15 cellular contexts compared by ENCODE assay signal in genomic region chr22:19850482-19851109, GRCh38. TPM values are rescaled to one million over a fixed set of nuclear protein-coding genes. Genes with fewer than 3 reads are reported as not detected.
A peak's percentile ranks its signal among the peaks of the same experiment; 100 is the strongest.
DNase-seq lines count a peak whose midpoint lies in the region; ATAC-seq and TF ChIP-seq lines count a peak whose summit lies in the region.
"Had no signal": no experiment of that assay in that cellular context is flagged by ENCODE, and none has a peak within 500 bp of the region (broad histone marks: within the 10 kb centered on the region; RNA-seq: fewer than 3 reads in every experiment).

No MANE protein-coding gene starts in this region.

- POLR2A ChIA-PET in RWPE1 (lab: Yijun Ruan, JAX; ENCODE audit: low non-redundant PET) = no interaction called here

- H3K27ac Mint-ChIP-seq in activated naive CD4-positive, alpha-beta T cell treated with anti-CD3 and anti-CD28 coated beads for 36 hours = peak overlapping the region; percentile 61
- no peak overlapping the region for H3K27ac Mint-ChIP-seq in activated naive CD4-positive, alpha-beta T cell treated with anti-CD3 and anti-CD28 coated beads, Interleukin-2, amount 10 ng/mL, durations not matched to agents 7 days and 5 days
- H3K27ac Mint-ChIP-seq in type B pancreatic cell = peak overlapping the region; percentile 99
- H3K27ac Mint-ChIP-seq: T-helper 17 cell had no signal

- DNase-seq in activated naive CD4-positive, alpha-beta T cell treated with anti-CD3 and anti-CD28 coated beads for 36 hours = no peak
- no peak for DNase-seq in activated naive CD4-positive, alpha-beta T cell treated with anti-CD3 and anti-CD28 coated beads, Interleukin-2, amount 10 ng/mL, durations not matched to agents 7 days and 5 days
- DNase-seq in RWPE1 (ENCODE audit: low spot score) (no peak), left lung (no peak), type B pancreatic cell (ENCODE audit: extremely low spot score, unreplicated experiment) (no peak), SHP77 (lab: John Stamatoyannopoulos, UW) (no peak)
- DNase-seq in activated naive CD4-positive, alpha-beta T cell treated with anti-CD3 and anti-CD28 coated beads, Interleukin-2, amount 50 U/mL, for 16 hours = no peak
- DNase-seq: activated CD4-positive, alpha-beta T cell treated with anti-CD3 and anti-CD28 coated beads, Interleukin-2, amount 50 U/mL, for 1 hour; activated gamma-delta T cell treated with Interleukin-2 at 50 U/mL for 16 hours; kidney glomerular epithelial cell; NCI-H2081; NCI-H774; T-helper 17 cell had no signal

- no peaks in the 10 kb centered on the region for H3K9me3 Mint-ChIP-seq in activated naive CD4-positive, alpha-beta T cell treated with anti-CD3 and anti-CD28 coated beads for 36 hours
- peaks cover 5% of the 10 kb centered on the region for H3K9me3 Mint-ChIP-seq in activated naive CD4-positive, alpha-beta T cell treated with anti-CD3 and anti-CD28 coated beads, Interleukin-2, amount 10 ng/mL, durations not matched to agents 7 days and 5 days
- H3K9me3 Mint-ChIP-seq in type B pancreatic cell = no peaks in the 10 kb centered on the region

- no peaks in the 10 kb centered on the region for H3K27me3 Mint-ChIP-seq in activated naive CD4-positive, alpha-beta T cell treated with anti-CD3 and anti-CD28 coated beads for 36 hours (ENCODE audit: low read depth)
- H3K27me3 Mint-ChIP-seq in activated naive CD4-positive, alpha-beta T cell treated with anti-CD3 and anti-CD28 coated beads, Interleukin-2, amount 10 ng/mL, durations not matched to agents 7 days and 5 days = no peaks in the 10 kb centered on the region
- no peaks in the 10 kb centered on the region for H3K27me3 Mint-ChIP-seq in type B pancreatic cell
- H3K27me3 Mint-ChIP-seq: T-helper 17 cell had no signal

- CTCF ChIA-PET in activated naive CD4-positive, alpha-beta T cell treated with anti-CD3 and anti-CD28 coated beads for 36 hours (lab: Charles Lee) = interaction anchor here (1.0 kb wide), 1 partner anchor 120 kb away, joined by 3 read pairs; no protein-coding TSS in a partner anchor
- CTCF ChIA-PET in activated naive CD4-positive, alpha-beta T cell treated with anti-CD3 and anti-CD28 coated beads, Interleukin-2, amount 10 ng/mL, durations not matched to agents 7 days and 5 days (lab: Charles Lee) = interaction anchor here (2.3 kb wide), 1 partner anchor 120 kb away, joined by 7 read pairs; no protein-coding TSS in a partner anchor
- CTCF ChIA-PET in RWPE1 (lab: Yijun Ruan, JAX) = interaction anchor here (0.6 to 0.9 kb wide), 2 partner anchors 104 to 120 kb away, joined by 3 to 5 read pairs; no protein-coding TSS in a partner anchor

- ATAC-seq in left lung (no peak), GM19467 (IDR thresholded peaks at IDR 0.05; ENCODE audit: unreplicated experiment) (no peak)
- ATAC-seq: Right ventricle myocardium inferior, T-helper 17 cell had no signal

- H3K27me3 ChIP-seq in left lung = no peaks in the 10 kb centered on the region

- TF ChIP-seq CTCF in RWPE1 (conservative IDR thresholded peaks at IDR 0.05; ENCODE audit: low read depth) = no peak
- TF ChIP-seq CTCF in left lung (IDR thresholded peaks at IDR 0.05) = no peak
- no peak for TF ChIP-seq CTCF in type B pancreatic cell (conservative IDR thresholded peaks at IDR 0.05)

- H3K4me3 ChIP-seq in left lung = no peak overlapping the region

- H3K4me1 Mint-ChIP-seq in activated naive CD4-positive, alpha-beta T cell treated with anti-CD3 and anti-CD28 coated beads for 36 hours (ENCODE audit: low read depth) = peaks cover 37% of the 10 kb centered on the region
- peaks cover 27% of the 10 kb centered on the region for H3K4me1 Mint-ChIP-seq in activated naive CD4-positive, alpha-beta T cell treated with anti-CD3 and anti-CD28 coated beads, Interleukin-2, amount 10 ng/mL, durations not matched to agents 7 days and 5 days
- H3K4me1 Mint-ChIP-seq in type B pancreatic cell (ENCODE audit: unreplicated experiment) = peaks cover 41% of the 10 kb centered on the region

- peaks cover 0 to 28% of the 10 kb centered on the region in 2 donors for H3K36me3 ChIP-seq in left lung

- H3K36me3 Mint-ChIP-seq in activated naive CD4-positive, alpha-beta T cell treated with anti-CD3 and anti-CD28 coated beads for 36 hours (ENCODE audit: low read depth) = peaks cover 13% of the 10 kb centered on the region
- H3K36me3 Mint-ChIP-seq in activated naive CD4-positive, alpha-beta T cell treated with anti-CD3 and anti-CD28 coated beads, Interleukin-2, amount 10 ng/mL, durations not matched to agents 7 days and 5 days = peaks cover 41% of the 10 kb centered on the region
- H3K36me3 Mint-ChIP-seq in type B pancreatic cell = peaks cover 16% of the 10 kb centered on the region

- H3K27ac ChIP-seq in RWPE1 = peak overlapping the region; percentile 93
- peak overlapping the region; percentile 35 to 48 for H3K27ac ChIP-seq in left lung

- intact Hi-C loops in activated naive CD4-positive, alpha-beta T cell treated with anti-CD3 and anti-CD28 coated beads for 36 hours (cut with micrococcal nuclease) = loop anchor here (10.0 kb wide), 1 partner anchor 264 kb away; the partner anchor contains the start of genes RANBP1 and TRMT2A
- intact Hi-C loops in left lung (cut with DNase I) = no loop called here

- no peak overlapping the region for H3K4me3 Mint-ChIP-seq in activated naive CD4-positive, alpha-beta T cell treated with anti-CD3 and anti-CD28 coated beads for 36 hours
- H3K4me3 Mint-ChIP-seq in activated naive CD4-positive, alpha-beta T cell treated with anti-CD3 and anti-CD28 coated beads, Interleukin-2, amount 10 ng/mL, durations not matched to agents 7 days and 5 days = no peak overlapping the region
- peak overlapping the region; percentile 82 for H3K4me3 Mint-ChIP-seq in type B pancreatic cell
- H3K4me3 Mint-ChIP-seq: T-helper 17 cell had no signal

- H3K9me3 ChIP-seq in left lung = no peaks in the 10 kb centered on the region

- H3K4me1 ChIP-seq in left lung = peaks cover 8 to 40% of the 10 kb centered on the region in 2 donors

RNA-seq across cellular contexts. Expression of gene GNB1L, which starts 4.1 kb away (rescaled TPM):
- total RNA-seq in activated naive CD4-positive, alpha-beta T cell treated with anti-CD3 and anti-CD28 coated beads for 36 hours = 1 to 10 TPM; 8.8 to 9.8 TPM
- total RNA-seq in left lung (1 to 10 TPM; 6.7 to 7.9 TPM), type B pancreatic cell (ENCODE audit: low replicate concordance) (7.5 and 7.7 TPM in 2 replicates)

RNA-seq across cellular contexts. Expression of gene RTL10, which starts 4.1 kb away (rescaled TPM):
- 10 to 100 TPM; 10.9 to 11.9 TPM for total RNA-seq in activated naive CD4-positive, alpha-beta T cell treated with anti-CD3 and anti-CD28 coated beads for 36 hours
- total RNA-seq in left lung = 10 to 100 TPM; 21.4 to 28.0 TPM
- 28.8 and 39.1 TPM in 2 replicates for total RNA-seq in type B pancreatic cell (ENCODE audit: low replicate concordance)
